Comparison of ENCODE assay signal across 10 cellular contexts in genomic region chr19:35780717-35781116, GRCh38. TPM values are rescaled to one million over a fixed set of nuclear protein-coding genes. Genes with fewer than 3 reads are reported as not detected.
"Had no signal": no experiment of that assay in that cellular context is flagged by ENCODE, and none has a peak within 500 bp of the region (broad histone marks: within the 10 kb centered on the region; RNA-seq: fewer than 3 reads in every experiment).

No MANE protein-coding gene starts in this region.

- H3K4me3 ChIP-seq: GM23248, GM23338, HAP-1 had no signal

- DNase-seq: GM23248, GOT3, H7, H9, HCEC 1CT, HFFc6 had no signal

- H3K27ac ChIP-seq: GM23248 had no signal

- H3K9me3 ChIP-seq: HAP-1 had no signal

- H2AFZ ChIP-seq: GM23248, GM23338 had no signal

- H3K4me2 ChIP-seq: GM23338 had no signal

- H3K36me3 ChIP-seq: HAP-1 had no signal

RNA-seq across cellular contexts. Expression of gene HSPB6, which starts 23.9 kb away (rescaled TPM):
- total RNA-seq: H1, H4 had no signal

RNA-seq across cellular contexts. Expression of gene PRODH2, which starts 31.9 kb away (rescaled TPM):
- total RNA-seq: GM23248, GM23338, H1, H4, H7, H9, HFFc6 had no signal
